Comparison of ENCODE assay signal across 1 cellular context in the genomic region with DNA sequence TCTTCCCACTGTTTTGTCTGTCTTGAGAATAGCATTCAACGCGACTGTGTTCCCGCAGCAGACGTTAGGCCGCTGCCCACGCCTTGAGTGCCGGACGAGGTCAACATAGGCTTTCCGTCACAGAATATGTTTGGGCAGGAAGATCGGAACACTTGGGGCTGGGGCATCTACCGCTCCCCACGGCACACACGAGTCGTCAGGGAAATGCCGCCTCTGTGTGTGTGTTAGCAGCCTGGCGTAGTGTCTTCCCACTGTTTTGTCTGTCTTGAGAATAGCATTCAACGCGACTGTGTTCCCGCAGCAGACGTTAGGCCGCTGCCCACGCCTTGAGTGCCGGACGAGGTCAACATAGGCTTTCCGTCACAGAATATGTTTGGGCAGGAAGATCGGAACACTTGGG.
A peak's percentile ranks its signal among the peaks of the same experiment; 100 is the strongest.
DNase-seq lines count a peak whose midpoint lies in the region; ATAC-seq and TF ChIP-seq lines count a peak whose summit lies in the region.
"Not testable (repeated sequence)": the region's sequence is repeated elsewhere in the genome, so short reads cannot be mapped to it uniquely, and the experiment has no call there.

No MANE protein-coding gene starts in this region.

- not testable (repeated sequence) for H3K4me1 ChIP-seq in foreskin keratinocyte

- peak; percentile 59 for ATAC-seq in foreskin keratinocyte

- not testable (repeated sequence) for H3K27me3 ChIP-seq in foreskin keratinocyte

- not testable (repeated sequence) for DNase-seq in foreskin keratinocyte

- not testable (repeated sequence) for TF ChIP-seq CTCF in foreskin keratinocyte (conservative IDR thresholded peaks at IDR 0.05)

- not testable (repeated sequence) for H3K27ac ChIP-seq in foreskin keratinocyte
